10 cellular contexts compared by ENCODE assay signal in the genomic region with DNA sequence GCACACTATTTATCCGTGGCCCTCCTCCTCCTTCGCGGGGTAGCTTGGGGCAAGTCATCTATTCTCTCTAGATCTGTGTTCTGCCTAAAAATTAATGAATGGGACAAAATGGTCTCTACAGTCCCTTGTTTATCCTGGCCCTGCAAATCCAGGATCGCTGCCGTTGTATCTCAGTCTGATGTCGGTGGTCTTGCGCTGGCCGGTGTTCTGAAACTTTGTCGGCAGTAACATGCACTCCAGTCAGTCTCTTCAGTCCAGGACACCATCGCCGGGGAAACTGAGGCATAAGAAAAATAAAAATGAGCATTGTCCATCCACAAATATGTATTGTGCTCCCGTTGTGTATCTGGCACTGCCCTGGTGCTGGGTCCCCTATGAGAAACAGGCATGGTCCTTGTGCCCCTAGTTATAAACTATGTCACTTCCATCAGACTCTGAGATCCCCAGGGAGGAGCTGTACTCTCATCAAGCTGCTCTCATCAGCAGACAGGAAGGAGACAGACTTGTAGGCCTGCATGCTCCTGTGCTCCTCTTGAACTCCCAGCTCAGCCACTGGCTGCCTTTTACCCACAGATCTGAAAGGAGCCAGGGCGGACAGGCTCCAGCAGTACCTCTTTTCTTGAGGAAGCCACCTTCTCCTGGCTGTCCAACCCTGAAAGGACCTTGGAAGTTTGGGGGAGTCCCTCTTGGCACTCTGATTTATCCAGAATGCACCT. TPM values are rescaled to one million over a fixed set of nuclear protein-coding genes. Genes with fewer than 3 reads are reported as not detected.
DNase-seq lines count a peak whose midpoint lies in the region; ATAC-seq and TF ChIP-seq lines count a peak whose summit lies in the region.
"Had no signal": no experiment of that assay in that cellular context is flagged by ENCODE, and none has a peak within 500 bp of the region (broad histone marks: within the 10 kb centered on the region; RNA-seq: fewer than 3 reads in every experiment).

No MANE protein-coding gene starts in this region.

- no peaks in the 10 kb centered on the region for H3K79me2 ChIP-seq in hepatocyte

- CTCF ChIA-PET in activated CD8-positive, alpha-beta T cell treated with anti-CD3 and anti-CD28 coated beads for 36 hours (lab: Charles Lee): no interaction called here

- no peaks in the 10 kb centered on the region for H3K9me3 ChIP-seq in HUES48 (ENCODE audit: control insufficient read depth, insufficient read depth, low read length)
- H3K9me3 ChIP-seq in hepatocyte (ENCODE audit: low read depth): no peaks in the 10 kb centered on the region
- H3K9me3 ChIP-seq in skeletal muscle tissue (ENCODE audit: control insufficient read depth in 3 of 3, low read length in 3 of 3): no peaks in the 10 kb centered on the region
- H3K9me3 ChIP-seq: colonic mucosa had no signal

- H3K27me3 ChIP-seq in HUES48 (ENCODE audit: control insufficient read depth, insufficient read depth, low read length): peaks cover 63% of the 10 kb centered on the region
- peaks cover 35% of the 10 kb centered on the region for H3K27me3 ChIP-seq in hepatocyte
- H3K27me3 ChIP-seq in skeletal muscle tissue (ENCODE audit: control insufficient read depth in 3 of 3, insufficient read depth in 3 of 3, low read length in 3 of 3): peaks cover 31 to 35% (median 31%) of the 10 kb centered on the region in 3 donors
- H3K27me3 ChIP-seq in foreskin keratinocyte: peaks cover 52% of the 10 kb centered on the region

- H3K27ac ChIP-seq in HUES48 (ENCODE audit: low read depth, low read length): no peak overlapping the region
- H3K27ac ChIP-seq in hepatocyte: no peak overlapping the region
- H3K27ac ChIP-seq in skeletal muscle tissue (ENCODE audit: low read depth, low read length): no peak overlapping the region
- no peak overlapping the region for H3K27ac ChIP-seq in foreskin keratinocyte

- H3K27ac Mint-ChIP-seq in activated CD8-positive, alpha-beta T cell treated with anti-CD3 and anti-CD28 coated beads for 36 hours: no peak overlapping the region

- peak overlapping the region; percentile 80 for H3K4me3 Mint-ChIP-seq in activated CD8-positive, alpha-beta T cell treated with anti-CD3 and anti-CD28 coated beads for 36 hours

- no peaks in the 10 kb centered on the region for H4K20me1 ChIP-seq in hepatocyte (ENCODE audit: insufficient read depth, poor library complexity, severe bottlenecking)

- DNase-seq in activated CD8-positive, alpha-beta T cell treated with anti-CD3 and anti-CD28 coated beads for 36 hours: no peak
- DNase-seq in hepatocyte (ENCODE audit: low spot score) (no peak), foreskin keratinocyte (no peak), islet precursor cell (no peak)
- DNase-seq: SIG-M5 had no signal

- ATAC-seq in activated CD8-positive, alpha-beta T cell treated with anti-CD3 and anti-CD28 coated beads for 36 hours: no peak
- ATAC-seq in GM21423 (IDR thresholded peaks at IDR 0.05; ENCODE audit: unreplicated experiment): no peak
- no peak for ATAC-seq in GM19467 (IDR thresholded peaks at IDR 0.05; ENCODE audit: unreplicated experiment)
- ATAC-seq in foreskin keratinocyte: no peak

- H3K36me3 ChIP-seq in HUES48 (ENCODE audit: control insufficient read depth, insufficient read depth, low read length) (no peaks in the 10 kb centered on the region), hepatocyte (replicated peaks; ENCODE audit: insufficient read depth, low read depth) (no peaks in the 10 kb centered on the region), skeletal muscle tissue (ENCODE audit: control insufficient read depth in 3 of 3, insufficient read depth in 3 of 3, low read length in 3 of 3) (no peaks in the 10 kb centered on the region)
- H3K36me3 ChIP-seq: colonic mucosa had no signal

- peak overlapping the region; percentile 88 for H3K4me2 ChIP-seq in hepatocyte

- H3K27me3 Mint-ChIP-seq in activated CD8-positive, alpha-beta T cell treated with anti-CD3 and anti-CD28 coated beads for 36 hours: peaks cover 46% of the 10 kb centered on the region

- H3K4me1 ChIP-seq in HUES48 (ENCODE audit: control insufficient read depth, insufficient read depth, low read length): peaks cover 4% of the 10 kb centered on the region; the same call in 1 of the 2 replicates
- peaks cover 9% of the 10 kb centered on the region for H3K4me1 ChIP-seq in hepatocyte (ENCODE audit: insufficient read depth)
- peaks cover 26 to 31% (median 27%) of the 10 kb centered on the region in 3 donors for H3K4me1 ChIP-seq in skeletal muscle tissue (ENCODE audit: control insufficient read depth in 3 of 3, insufficient read depth in 3 of 3, low read length in 3 of 3)
- peaks cover 3% of the 10 kb centered on the region for H3K4me1 ChIP-seq in foreskin keratinocyte

- intact Hi-C loops in activated CD8-positive, alpha-beta T cell treated with anti-CD3 and anti-CD28 coated beads for 36 hours (cut with micrococcal nuclease): no loop called here

- no peak for TF ChIP-seq CTCF in activated CD8-positive, alpha-beta T cell treated with anti-CD3 and anti-CD28 coated beads for 36 hours (IDR thresholded peaks at IDR 0.05)
- TF ChIP-seq CTCF in hepatocyte (IDR thresholded peaks at IDR 0.05; ENCODE audit: poor library complexity): no peak
- no peak for TF ChIP-seq CTCF in foreskin keratinocyte (conservative IDR thresholded peaks at IDR 0.05)

- H3K4me1 Mint-ChIP-seq in activated CD8-positive, alpha-beta T cell treated with anti-CD3 and anti-CD28 coated beads for 36 hours (ENCODE audit: low read depth): peaks cover 24% of the 10 kb centered on the region

- H3K9me2 ChIP-seq in hepatocyte (replicated peaks; ENCODE audit: insufficient read depth): no peaks in the 10 kb centered on the region

- H2AFZ ChIP-seq in hepatocyte: no peak overlapping the region

- H3K9me3 Mint-ChIP-seq in activated CD8-positive, alpha-beta T cell treated with anti-CD3 and anti-CD28 coated beads for 36 hours: no peaks in the 10 kb centered on the region

- WGBS in hepatocyte (ENCODE audit: low lambda C conversion rate, missing lambda C conversion rate): 84% methylated on average over 13 of the region's 13 CpGs

- H3K4me3 ChIP-seq in HUES48 (ENCODE audit: low read depth, low read length): peak overlapping the region; percentile 83; the same call in 1 of the 2 replicates
- H3K4me3 ChIP-seq in hepatocyte: no peak overlapping the region
- peak overlapping the region; percentile 81 to 94 (median 93) for H3K4me3 ChIP-seq in skeletal muscle tissue (ENCODE audit: low read length in 3 of 3)

- no peak overlapping the region for H3K9ac ChIP-seq in HUES48 (ENCODE audit: low read depth, low read length)
- peak overlapping the region in 1 of 3 donors; percentile 86 for H3K9ac ChIP-seq in skeletal muscle tissue (ENCODE audit: low read depth in 1 of 3, low read length in 3 of 3)

- POLR2A ChIA-PET in activated CD8-positive, alpha-beta T cell treated with anti-CD3 and anti-CD28 coated beads for 36 hours (lab: Charles Lee): no interaction called here

- peaks cover 7% of the 10 kb centered on the region for H3K36me3 Mint-ChIP-seq in activated CD8-positive, alpha-beta T cell treated with anti-CD3 and anti-CD28 coated beads for 36 hours (ENCODE audit: low read depth)

RNA-seq across cellular contexts. Expression of a gene that starts 13.7 kb away (rescaled TPM):
- total RNA-seq in activated CD8-positive, alpha-beta T cell treated with anti-CD3 and anti-CD28 coated beads for 36 hours: not detected
- total RNA-seq in hepatocyte: 1.2 and 1.9 TPM in 2 replicates
- 6.1 and 9.8 TPM in 2 replicates for polyA plus RNA-seq in hepatocyte
- 4.2 TPM for total RNA-seq in skeletal muscle tissue
- not detected in 2 replicates for total RNA-seq in foreskin keratinocyte
- polyA plus RNA-seq in foreskin keratinocyte: not detected in 2 replicates

RNA-seq across cellular contexts. Expression of a gene that starts 57.4 kb away (rescaled TPM):
- total RNA-seq in activated CD8-positive, alpha-beta T cell treated with anti-CD3 and anti-CD28 coated beads for 36 hours: 10 to 100 TPM; 27.7 to 29.0 TPM
- total RNA-seq in hepatocyte (18.4 and 18.5 TPM in 2 replicates), skeletal muscle tissue (12.5 TPM), foreskin keratinocyte (14.5 and 20.7 TPM in 2 replicates)
- polyA plus RNA-seq in hepatocyte (13.9 and 15.0 TPM in 2 replicates), foreskin keratinocyte (6.3 and 7.2 TPM in 2 replicates)
